1 cellular context compared by ENCODE assay signal in genomic region chr2:121709776-121710469, GRCh38.
TF ChIP-seq lines count a peak whose summit lies in the region.

No MANE protein-coding gene starts in this region.

TF ChIP-seq in HCT116, 20 proteins besides CTCF, POLR2A, EP300 and RAD21 (continued from another document):
- TF ChIP-seq REST (IDR thresholded peaks at IDR 0.05; ENCODE audit: low read depth) (no peak), EZH2 (IDR thresholded peaks at IDR 0.05) (no peak), SRF (IDR thresholded peaks at IDR 0.05; ENCODE audit: low read depth) (no peak), JUND (IDR thresholded peaks at IDR 0.05) (no peak), ZBTB33 (IDR thresholded peaks at IDR 0.05; ENCODE audit: extremely low read depth, insufficient replicate concordance, low read length) (no peak), ZFX (IDR thresholded peaks at IDR 0.05) (no peak), YY1 (IDR thresholded peaks at IDR 0.05; ENCODE audit: extremely low read depth, insufficient replicate concordance, low read depth, low read length) (no peak), ELF1 (IDR thresholded peaks at IDR 0.05; ENCODE audit: borderline replicate concordance, low read depth) (no peak), CEBPB (IDR thresholded peaks at IDR 0.05; ENCODE audit: low read depth) (no peak), MAX (IDR thresholded peaks at IDR 0.05) (no peak)
